In genomic region chr13:39612023-39612637, GRCh38 we compare ENCODE assay signal across 8 cellular contexts.
A peak's percentile ranks its signal among the peaks of the same experiment; 100 is the strongest.
DNase-seq lines count a peak whose midpoint lies in the region; ATAC-seq and TF ChIP-seq lines count a peak whose summit lies in the region.

No MANE protein-coding gene starts in this region.

- H3K27ac ChIP-seq in brain microvascular endothelial cell: no peak overlapping the region

- TF ChIP-seq CTCF in brain microvascular endothelial cell (IDR thresholded peaks at IDR 0.05; ENCODE audit: low read depth, low read length, missing control alignments): peak; percentile 68

- in situ Hi-C loops in brain microvascular endothelial cell (cut with HindIII; ENCODE audit: low pct_ligation_motif_present, low sequenced_read_pairs): no loop called here

- DNase-seq in activated gamma-delta T cell treated with Interleukin-2 at 50 U/mL for 16 hours (peak; percentile 59), activated gamma-delta T cell (lab: John Stamatoyannopoulos, UW) (no peak), NCI-H1694 (lab: John Stamatoyannopoulos, UW) (peak; percentile 72), T-helper 1 cell (peak; percentile 16 to 57 (median 41)), brain microvascular endothelial cell (peak; percentile 76), iris pigment epithelial cell (ENCODE audit: low read depth) (peak; percentile 76)
- peak; percentile 26 for DNase-seq in stimulated activated CD4-positive, alpha-beta T cell treated with anti-CD3 and anti-CD28 coated beads, Interleukin-1b, Interleukin-23, amount 100 ng/mL, for 48 hours

- H3K36me3 ChIP-seq in brain microvascular endothelial cell (replicated peaks): no peaks in the 10 kb centered on the region

- no peak overlapping the region for H3K4me3 ChIP-seq in brain microvascular endothelial cell (ENCODE audit: low read depth, low read length)

- no peak for ATAC-seq in GM21723 (IDR thresholded peaks at IDR 0.05; ENCODE audit: unreplicated experiment)

- no peaks in the 10 kb centered on the region for H3K27me3 ChIP-seq in brain microvascular endothelial cell (replicated peaks)
